ENCODE assay signal across 29 cellular contexts in genomic region chr2:211789984-211790383, GRCh38.
"Had no signal": no experiment of that assay in that cellular context is flagged by ENCODE, and none has a peak within 500 bp of the region (broad histone marks: within the 10 kb centered on the region; RNA-seq: fewer than 3 reads in every experiment).

No MANE protein-coding gene starts in this region.

- H3K27me3 ChIP-seq: left lung, neural progenitor cell, neutrophil, right atrium auricular region, right lobe of liver, tibial nerve, uterus had no signal

- H3K4me3 Mint-ChIP-seq: immature natural killer cell; naive B cell; natural killer cell; nephron progenitor cell; neural progenitor cell; stimulated activated memory B cell treated with anti-CD40 and anti-IgM and Interleukin-4, amounts not matched to agents 10 μg/mL and 1 μg/mL and 100 μg/mL, for 72 hours; stimulated activated naive CD8-positive, alpha-beta T cell treated with anti-CD3 and anti-CD28 coated beads, Interleukin-15, amount 100 ng/mL, for 72 hours; type B pancreatic cell had no signal

- H3K27ac ChIP-seq: left lung, lower lobe of right lung, neural progenitor cell, neutrophil, parathyroid adenoma, right atrium auricular region, right lobe of liver, tibial nerve, uterus had no signal

- H3K79me2 ChIP-seq: parathyroid adenoma had no signal

- H2AFZ ChIP-seq: neural progenitor cell, parathyroid adenoma had no signal

- H3K4me2 ChIP-seq: neural progenitor cell, smooth muscle cell had no signal

- H3K4me1 ChIP-seq: left lung, lower lobe of right lung, neural progenitor cell, parathyroid adenoma, right atrium auricular region, right lobe of liver, tibial nerve, uterus had no signal

- H3K9me3 ChIP-seq: left lung, lower lobe of right lung, neutrophil, right atrium auricular region, right lobe of liver, tibial nerve, uterus had no signal

- DNase-seq: hypothalamus; immature natural killer cell; kidney; left colon; left lung; lower lobe of right lung; mammary epithelial cell; mesenchymal stem cell; naive B cell; natural killer cell; nephron progenitor cell; occipital lobe; right lobe of liver; stimulated activated CD4-positive, alpha-beta T cell treated with anti-CD3 and anti-CD28 coated beads, Interleukin-1b, Interleukin-23, amount 100 ng/mL, for 48 hours; stimulated activated CD4-positive, alpha-beta T cell treated with anti-CD3 and anti-CD28 coated beads, Interleukin-2, amount 100 ng/mL, for 48 hours; stimulated activated CD4-positive, alpha-beta T cell treated with anti-CD3 and anti-CD28 coated beads, Interleukin-4, amount 100 ng/mL, for 4 hours; stimulated activated CD8-positive, alpha-beta memory T cell treated with anti-CD3 and anti-CD28 coated beads, Interleukin-4, amount 100 ng/mL, for 48 hours; stimulated activated naive CD4-positive, alpha-beta T cell treated with Interleukin-2 at 50 U/mL for 16 hours; stimulated activated naive CD8-positive, alpha-beta T cell treated with anti-CD3 and anti-CD28 coated beads, Interleukin-15, amount 100 ng/mL, for 72 hours; substantia nigra; uterus had no signal

- ATAC-seq: left colon; left lung; lower lobe of right lung; natural killer cell; right lobe of liver; stimulated activated memory B cell treated with anti-CD40 and anti-IgM and Interleukin-4, amounts not matched to agents 10 μg/mL and 1 μg/mL and 100 μg/mL, for 72 hours; stimulated activated naive CD8-positive, alpha-beta T cell treated with anti-CD3 and anti-CD28 coated beads, Interleukin-15, amount 100 ng/mL, for 72 hours had no signal

- H3K27ac Mint-ChIP-seq: immature natural killer cell; naive B cell; natural killer cell; nephron progenitor cell; neural progenitor cell; stimulated activated memory B cell treated with anti-CD40 and anti-IgM and Interleukin-4, amounts not matched to agents 10 μg/mL and 1 μg/mL and 100 μg/mL, for 72 hours; stimulated activated naive CD8-positive, alpha-beta T cell treated with anti-CD3 and anti-CD28 coated beads, Interleukin-15, amount 100 ng/mL, for 72 hours; type B pancreatic cell had no signal

- H3K36me3 ChIP-seq: left lung, lower lobe of right lung, neural progenitor cell, neutrophil, right atrium auricular region, right lobe of liver, tibial nerve, uterus had no signal

- H3K9ac ChIP-seq: neural progenitor cell, parathyroid adenoma had no signal

- H3K27me3 Mint-ChIP-seq: naive B cell; stimulated activated memory B cell treated with anti-CD40 and anti-IgM and Interleukin-4, amounts not matched to agents 10 μg/mL and 1 μg/mL and 100 μg/mL, for 72 hours; stimulated activated naive CD8-positive, alpha-beta T cell treated with anti-CD3 and anti-CD28 coated beads, Interleukin-15, amount 100 ng/mL, for 72 hours; type B pancreatic cell had no signal

- H3K36me3 Mint-ChIP-seq: immature natural killer cell; naive B cell; natural killer cell; stimulated activated memory B cell treated with anti-CD40 and anti-IgM and Interleukin-4, amounts not matched to agents 10 μg/mL and 1 μg/mL and 100 μg/mL, for 72 hours; type B pancreatic cell had no signal

- H3K4me3 ChIP-seq: left lung, lower lobe of right lung, neural progenitor cell, right atrium auricular region, right lobe of liver, smooth muscle cell, tibial nerve, uterus had no signal

- H3K4me1 Mint-ChIP-seq: immature natural killer cell; naive B cell; natural killer cell; nephron progenitor cell; stimulated activated memory B cell treated with anti-CD40 and anti-IgM and Interleukin-4, amounts not matched to agents 10 μg/mL and 1 μg/mL and 100 μg/mL, for 72 hours; stimulated activated naive CD8-positive, alpha-beta T cell treated with anti-CD3 and anti-CD28 coated beads, Interleukin-15, amount 100 ng/mL, for 72 hours had no signal

- H3K9me3 Mint-ChIP-seq: nephron progenitor cell, type B pancreatic cell had no signal
